1 cellular context compared by ENCODE assay signal in genomic region chr1:61052393-61053280, GRCh38.
TF ChIP-seq lines count a peak whose summit lies in the region.

No MANE protein-coding gene starts in this region.

TF ChIP-seq in HepG2, 621 proteins besides CTCF, POLR2A, EP300 and RAD21 (continued from another document):
- no peak for TF ChIP-seq ZNF280B (CRISPR knock-in tag; IDR thresholded peaks at IDR 0.05; ENCODE audit: borderline replicate concordance)
- no peak for TF ChIP-seq SCMH1 (CRISPR knock-in tag; IDR thresholded peaks at IDR 0.05; ENCODE audit: borderline replicate concordance)
- TF ChIP-seq ZNF598 (CRISPR knock-in tag; IDR thresholded peaks at IDR 0.05; ENCODE audit: borderline replicate concordance) = no peak
- TF ChIP-seq MYPOP (CRISPR knock-in tag; IDR thresholded peaks at IDR 0.05) = no peak
- TF ChIP-seq ZBTB44 (CRISPR knock-in tag; IDR thresholded peaks at IDR 0.05) = no peak
- no peak for TF ChIP-seq HDAC6 (IDR thresholded peaks at IDR 0.05; ENCODE audit: low read depth, low read length)
TF ChIP-seq in HepG2: peak in this region for 2.
